29 cellular contexts compared by ENCODE assay signal in the genomic region with DNA sequence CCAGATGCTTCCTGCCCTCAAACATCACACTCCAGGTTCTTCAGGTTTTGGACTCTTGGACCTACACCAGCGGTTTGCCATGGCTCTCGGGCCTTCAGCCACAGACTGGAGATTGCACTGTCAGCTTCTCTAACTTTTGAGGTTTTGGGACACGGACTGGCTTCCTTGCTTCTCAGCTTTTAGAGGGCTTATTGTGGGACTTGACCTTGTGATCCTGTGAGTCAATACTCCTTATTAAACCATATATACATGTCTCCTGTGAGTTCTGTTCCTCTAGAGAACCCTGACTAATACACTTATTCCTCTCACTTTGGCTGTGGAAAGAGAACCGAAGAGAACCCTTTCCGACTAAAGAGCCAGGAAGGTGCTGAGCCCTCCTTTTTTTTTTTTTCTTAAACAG.
"Had no signal": no experiment of that assay in that cellular context is flagged by ENCODE, and none has a peak within 500 bp of the region (broad histone marks: within the 10 kb centered on the region; RNA-seq: fewer than 3 reads in every experiment).

No MANE protein-coding gene starts in this region.

- H3K36me3 ChIP-seq: esophagus muscularis mucosa, gastroesophageal sphincter, heart right ventricle, WERI-Rb-1 had no signal

- FAIRE-seq: astrocyte, bronchial epithelial cell had no signal

- ATAC-seq: activated CD4-positive, CD25-positive, alpha-beta regulatory T cell treated with anti-CD3 and anti-CD28 coated beads, Interleukin-2, amount 50 U/mL, for 24 hours; activated CD8-positive, alpha-beta T cell treated with anti-CD3 and anti-CD28 coated beads for 36 hours; activated T-cell treated with anti-CD3 and anti-CD28 coated beads, Interleukin-2, amount 50 U/mL, for 4 hours; activated T-helper 17 cell treated with anti-CD3 and anti-CD28 coated beads, Interleukin-2, amount 50 U/mL, for 72 hours; gastroesophageal sphincter; heart right ventricle had no signal

- H3K27me3 ChIP-seq: brain microvascular endothelial cell, dorsolateral prefrontal cortex, esophagus muscularis mucosa, gastroesophageal sphincter, heart right ventricle had no signal

- H3K27ac ChIP-seq: brain microvascular endothelial cell, coronary artery, dorsolateral prefrontal cortex, esophagus muscularis mucosa, gastroesophageal sphincter, heart right ventricle, WERI-Rb-1 had no signal

- DNase-seq: activated B cell treated with CpG ODN at 0.5 μM for 24 hours; activated CD4-positive, alpha-beta T cell treated with anti-CD3 and anti-CD28 coated beads for 48 hours; activated CD4-positive, alpha-beta T cell treated with anti-CD3 and anti-CD28 coated beads, Interleukin-2, amount 50 U/mL, for 1 hour; activated CD4-positive, alpha-beta T cell treated with anti-CD3 and anti-CD28 coated beads, Interleukin-2, amount 50 U/mL, for 48 hours; activated CD8-positive, alpha-beta memory T cell treated with anti-CD3 and anti-CD28 coated beads for 24 hours; activated CD8-positive, alpha-beta T cell treated with anti-CD3 and anti-CD28 coated beads for 36 hours; activated effector memory CD4-positive, alpha-beta T cell treated with Interleukin-2 at 50 U/mL for 16 hours; activated gamma-delta T cell treated with Interleukin-2 at 50 U/mL for 16 hours; activated naive CD4-positive, alpha-beta T cell treated with anti-CD3 and anti-CD28 coated beads, Interleukin-2, amount 50 U/mL, for 16 hours; activated naive CD4-positive, alpha-beta T cell treated with Interleukin-2 at 50 U/mL for 16 hours; activated T-cell treated with anti-CD3 and anti-CD28 coated beads, Interleukin-2, amount 50 U/mL, for 4 hours; amniotic stem cell; anterior cingulate cortex; brain microvascular endothelial cell; dorsolateral prefrontal cortex; effector memory CD4-positive, alpha-beta T cell; endodermal cell; erythroblast; foreskin melanocyte; heart right ventricle; T-helper 9 cell; WERI-Rb-1 had no signal

- H3K4me1 ChIP-seq: esophagus muscularis mucosa, heart right ventricle had no signal

- H3K9me3 ChIP-seq: esophagus muscularis mucosa, gastroesophageal sphincter, heart right ventricle had no signal

- H3K4me3 ChIP-seq: coronary artery, dorsolateral prefrontal cortex, esophagus muscularis mucosa, gastroesophageal sphincter, heart right ventricle had no signal
